In the genomic region with DNA sequence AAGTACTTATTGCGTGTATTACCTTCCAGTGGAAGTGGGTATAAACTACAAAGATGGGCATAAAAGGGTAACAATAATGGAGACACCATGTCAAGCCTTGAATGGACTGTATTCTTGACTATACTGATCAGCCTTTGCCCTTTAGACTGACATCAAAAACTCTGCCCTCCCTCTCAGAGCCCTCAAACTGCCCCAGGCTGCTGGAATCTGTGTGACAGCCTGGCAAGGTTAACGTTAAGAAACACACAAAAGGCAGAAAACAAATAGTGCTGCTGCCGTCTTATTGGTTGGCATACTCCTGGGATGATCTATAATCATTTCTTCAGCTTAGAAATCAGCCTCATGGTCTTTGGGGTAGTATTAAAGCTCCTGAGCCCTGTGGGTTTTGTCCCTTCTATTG, we compare ENCODE assay signal across 20 cellular contexts.
DNase-seq lines count a peak whose midpoint lies in the region; ATAC-seq and TF ChIP-seq lines count a peak whose summit lies in the region.
"Had no signal": no experiment of that assay in that cellular context is flagged by ENCODE, and none has a peak within 500 bp of the region (broad histone marks: within the 10 kb centered on the region; RNA-seq: fewer than 3 reads in every experiment).

No MANE protein-coding gene starts in this region.

- H3K4me3 ChIP-seq in SK-N-MC (no peak overlapping the region), neural progenitor cell (peak overlapping the region; percentile 19), right cardiac atrium (ENCODE audit: low read length) (no peak overlapping the region)
- H3K4me3 ChIP-seq: GM12878 had no signal

- no peak for TF ChIP-seq CTCF in neural progenitor cell (IDR thresholded peaks at IDR 0.05)

- ATAC-seq in left ventricle myocardium superior (no peak), right cardiac atrium (no peak), GM18498 (IDR thresholded peaks at IDR 0.05; ENCODE audit: unreplicated experiment) (no peak)
- ATAC-seq: GM12878, Right ventricle myocardium inferior had no signal

- peaks cover 63% of the 10 kb centered on the region for H3K4me1 ChIP-seq in neural progenitor cell
- no peaks in the 10 kb centered on the region for H3K4me1 ChIP-seq in right cardiac atrium (ENCODE audit: control insufficient read depth, insufficient read depth, low read length)
- H3K4me1 ChIP-seq: BE2C had no signal

- peaks cover 6% of the 10 kb centered on the region for H3K36me3 Mint-ChIP-seq in neural progenitor cell

- H3K36me3 ChIP-seq in SK-N-MC (ENCODE audit: insufficient read depth, low read length) (no peaks in the 10 kb centered on the region), neural progenitor cell (no peaks in the 10 kb centered on the region)
- H3K36me3 ChIP-seq: BE2C had no signal

- DNase-seq in NCI-H1417 (lab: John Stamatoyannopoulos, UW) (peak in 2 of 3 experiments; percentile 34 to 75), NCI-H1417 treated with DMSO at 0.1 percent for 48 hours (lab: John Stamatoyannopoulos, UW) (no peak), SK-N-MC (ENCODE audit: low read depth, low spot score) (no peak), neural progenitor cell (ENCODE audit: low spot score) (peak; percentile 36), left ventricle myocardium superior (no peak), right cardiac atrium (no peak)
- DNase-seq in activated CD4-positive, alpha-beta T cell treated with anti-CD3 and anti-CD28 coated beads for 4 hours = no peak
- DNase-seq: BE2C; CD4-positive, alpha-beta T cell; DMS53; EL; NCI-H1092 treated with DMSO at 0.1 percent for 48 hours; NCI-H187 treated with DMSO at 0.1 percent for 48 hours; NCI-H2171; NCI-H446; NCI-H526 treated with DMSO at 0.1 percent for 48 hours; NK-92 treated with Interleukin-12 subunit alpha and Interleukin-12 subunit beta, amount 100 ng/mL, for 24 hours had no signal

- H2AFZ ChIP-seq in neural progenitor cell (replicated peaks) = no peak overlapping the region

- H3K9ac ChIP-seq in SK-N-MC (ENCODE audit: insufficient read length) = no peak overlapping the region
- H3K9ac ChIP-seq in neural progenitor cell = no peak overlapping the region

- no peaks in the 10 kb centered on the region for H3K27me3 ChIP-seq in neural progenitor cell
- no peaks in the 10 kb centered on the region for H3K27me3 ChIP-seq in right cardiac atrium (ENCODE audit: control insufficient read depth, insufficient read depth)
- H3K27me3 ChIP-seq: BE2C had no signal

- peaks cover 36% of the 10 kb centered on the region for H3F3A ChIP-seq in neural progenitor cell (ENCODE audit: low read depth)

- peaks cover 2% of the 10 kb centered on the region for H3K27me3 Mint-ChIP-seq in neural progenitor cell (ENCODE audit: insufficient read depth, low read depth)
- H3K27me3 Mint-ChIP-seq: CD4-positive, alpha-beta T cell had no signal

- H4K20me1 ChIP-seq in neural progenitor cell (ENCODE audit: low read depth) = no peaks in the 10 kb centered on the region

- H3K9me3 ChIP-seq in SK-N-MC (ENCODE audit: low read depth, low read length) = no peaks in the 10 kb centered on the region
- no peaks in the 10 kb centered on the region for H3K9me3 ChIP-seq in neural progenitor cell (ENCODE audit: low read depth)
- no peaks in the 10 kb centered on the region for H3K9me3 ChIP-seq in right cardiac atrium (ENCODE audit: control insufficient read depth, low read length)
- H3K9me3 ChIP-seq: BE2C had no signal

- intact Hi-C loops in left ventricle myocardium superior (cut with micrococcal nuclease) = no loop called here
- intact Hi-C loops in right cardiac atrium (cut with DNase I) = no loop called here

- peak overlapping the region; percentile 89 for H3K27ac Mint-ChIP-seq in neural progenitor cell
- H3K27ac Mint-ChIP-seq: CD4-positive, alpha-beta T cell had no signal

- H3K4me2 ChIP-seq in neural progenitor cell = peak overlapping the region; percentile 66

- H3K4me3 Mint-ChIP-seq in neural progenitor cell = peak overlapping the region; percentile 74
- H3K4me3 Mint-ChIP-seq: CD4-positive, alpha-beta T cell had no signal

- peak overlapping the region; percentile 69; the same call in 1 of the 2 replicates for H3K27ac ChIP-seq in SK-N-MC
- peak overlapping the region; percentile 67 for H3K27ac ChIP-seq in neural progenitor cell
- H3K27ac ChIP-seq in right cardiac atrium (ENCODE audit: low read length) = no peak overlapping the region

- WGBS in right cardiac atrium = 61% methylated on average over 3 of the region's 3 CpGs

- H3K4me1 Mint-ChIP-seq in neural progenitor cell = peaks cover 63% of the 10 kb centered on the region

- peaks cover 12% of the 10 kb centered on the region for H3K9me3 Mint-ChIP-seq in neural progenitor cell
- H3K9me3 Mint-ChIP-seq: CD4-positive, alpha-beta T cell had no signal

- H3K79me2 ChIP-seq in neural progenitor cell (ENCODE audit: low read depth) = no peaks in the 10 kb centered on the region

Comparison
In these comparisons a context has a peak if more than half of its experiments do, and no peak if none do; other contexts are left out.
1. DNase-seq: peak in NCI-H1417 (2 of 3) and neural progenitor cell (single experiment); none in NCI-H1417 treated with DMSO at 0.1 percent for 48 hours (single experiment), SK-N-MC (single experiment), activated CD4-positive, alpha-beta T cell treated with anti-CD3 and anti-CD28 coated beads for 4 hours (0 of 2), left ventricle myocardium superior (single experiment) and right cardiac atrium (0 of 3).